ENCODE assay signal across 13 cellular contexts in the genomic region with DNA sequence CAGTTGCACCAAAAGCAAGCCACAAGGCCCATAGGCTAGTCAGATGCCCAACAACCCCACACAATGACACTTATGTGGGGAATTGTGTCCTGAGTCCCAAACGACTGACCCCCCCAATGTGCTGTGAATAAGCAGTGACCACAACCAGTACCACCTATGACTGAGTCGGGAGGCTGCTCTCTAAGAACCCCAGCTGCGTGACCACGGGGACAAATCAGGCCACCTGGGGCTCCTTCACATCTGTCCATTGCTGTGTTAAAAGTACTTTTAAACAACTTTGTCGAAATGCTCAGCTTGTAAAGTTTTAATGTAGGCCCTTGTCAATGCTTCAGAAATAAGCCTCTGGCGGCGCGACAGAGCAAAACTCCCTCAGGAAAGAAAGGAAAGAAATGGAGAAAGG. TPM values are rescaled to one million over a fixed set of nuclear protein-coding genes. Genes with fewer than 3 reads are reported as not detected.
"Had no signal": no experiment of that assay in that cellular context is flagged by ENCODE, and none has a peak within 500 bp of the region (broad histone marks: within the 10 kb centered on the region; RNA-seq: fewer than 3 reads in every experiment).

No MANE protein-coding gene starts in this region.

RNA-seq across cellular contexts. Expression of a gene that starts 0.7 kb away (rescaled TPM):
- total RNA-seq: dermis microvascular lymphatic vessel endothelial cell; esophagus mucosa; gastrocnemius medialis; glomerular endothelial cell; kidney epithelial cell; lower leg skin; lung microvascular endothelial cell; mesothelial cell of epicardium; naive thymus-derived CD4-positive, alpha-beta T cell had no signal
- polyA plus RNA-seq: keratinocyte; naive thymus-derived CD4-positive, alpha-beta T cell had no signal

RNA-seq across cellular contexts. Expression of a gene that starts 18.1 kb away (rescaled TPM):
- total RNA-seq: dermis microvascular lymphatic vessel endothelial cell, esophagus mucosa, glomerular endothelial cell, kidney epithelial cell, lung microvascular endothelial cell, mesothelial cell of epicardium had no signal
- polyA plus RNA-seq: keratinocyte; naive thymus-derived CD4-positive, alpha-beta T cell had no signal

RNA-seq across cellular contexts. Expression of a gene that starts 37.0 kb away (rescaled TPM):
- total RNA-seq: dermis microvascular lymphatic vessel endothelial cell, endodermal cell, esophagus mucosa, esophagus squamous epithelium, gastrocnemius medialis, glomerular endothelial cell, kidney epithelial cell, left ventricle myocardium superior, lung microvascular endothelial cell, mesothelial cell of epicardium had no signal
- polyA plus RNA-seq: keratinocyte; naive thymus-derived CD4-positive, alpha-beta T cell had no signal

RNA-seq across cellular contexts. Expression of a gene that starts 54.8 kb away (rescaled TPM):
- polyA plus RNA-seq: naive thymus-derived CD4-positive, alpha-beta T cell had no signal
